1 cellular context compared by ENCODE assay signal in genomic region chrX:106306391-106306947, GRCh38.
TF ChIP-seq lines count a peak whose summit lies in the region.

No MANE protein-coding gene starts in this region.

TF ChIP-seq in HepG2, 621 proteins besides CTCF, POLR2A, EP300 and RAD21:
- TF ChIP-seq ZBTB40 (IDR thresholded peaks at IDR 0.05): peak; percentile 60; the same call in 1 of the 2 replicates
- no peak for TF ChIP-seq ZBTB40 (CRISPR knock-in tag; IDR thresholded peaks at IDR 0.05)
- no peak for TF ChIP-seq STAG1 (CRISPR knock-in tag; IDR thresholded peaks at IDR 0.05)
TF ChIP-seq in HepG2: peak in this region for 1.
